ENCODE assay signal across 12 cellular contexts in the genomic region with DNA sequence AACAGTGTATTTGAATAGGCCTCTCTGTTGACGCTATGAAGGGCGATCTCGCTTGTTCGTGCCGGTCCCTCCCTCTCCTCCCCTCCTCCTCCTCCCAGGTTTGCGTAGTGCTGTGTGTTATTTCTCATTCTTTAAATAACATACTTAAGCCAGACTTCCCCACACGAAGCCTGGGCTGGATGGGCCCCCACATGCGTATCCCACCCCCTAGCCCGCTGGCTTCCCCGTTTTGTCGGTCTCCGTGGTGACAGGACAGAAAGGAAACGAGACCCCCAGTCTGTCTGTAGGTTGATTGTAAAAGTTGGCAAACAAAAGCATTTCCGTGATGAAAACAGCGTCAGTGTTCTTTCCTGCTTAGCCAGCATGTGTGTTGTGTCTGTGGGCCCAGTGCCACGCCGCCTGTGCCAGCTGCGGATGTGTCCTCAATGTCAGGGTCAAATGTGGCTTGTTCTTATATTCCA. TPM values are rescaled to one million over a fixed set of nuclear protein-coding genes. Genes with fewer than 3 reads are reported as not detected.
DNase-seq lines count a peak whose midpoint lies in the region; ATAC-seq, FAIRE-seq and TF ChIP-seq lines count a peak whose summit lies in the region.
"Had no signal": no experiment of that assay in that cellular context is flagged by ENCODE, and none has a peak within 500 bp of the region (broad histone marks: within the 10 kb centered on the region; RNA-seq: fewer than 3 reads in every experiment).

No MANE protein-coding gene starts in this region.

- DNase-seq in CD4-positive, alpha-beta T cell, result peak in 2 of 10 experiments; percentile 55 to 65
- DNase-seq in SHP77 (lab: John Stamatoyannopoulos, UW) (peak; percentile 54 to 76), glomerular endothelial cell (ENCODE audit: extremely low read depth, low read depth, low spot score) (peak; percentile 77), posterior cingulate gyrus (peak in 7 of 10 donors; percentile 23 to 87 (median 50)), glomerular visceral epithelial cell (ENCODE audit: extremely low spot score) (no peak), activated gamma-delta T cell (lab: John Stamatoyannopoulos, UW) (no peak), small intestine (no peak)
- no peak for DNase-seq in activated CD4-positive, alpha-beta memory T cell treated with anti-CD3 and anti-CD28 coated beads for 36 hours
- DNase-seq: natural killer cell, NCI-H2171 had no signal

- H3K4me3 Mint-ChIP-seq in CD4-positive, alpha-beta T cell, result peak overlapping the region; percentile 71
- no peak overlapping the region for H3K4me3 Mint-ChIP-seq in activated CD4-positive, alpha-beta memory T cell treated with anti-CD3 and anti-CD28 coated beads for 36 hours
- H3K4me3 Mint-ChIP-seq: natural killer cell, WTC11 had no signal

- ATAC-seq in CD4-positive, alpha-beta T cell (ENCODE audit: poor library complexity), result peak; percentile 73
- ATAC-seq: natural killer cell, WTC11 had no signal

- H3K4me3 ChIP-seq in small intestine (ENCODE audit: low read depth in 1 of 2, low read length in 2 of 2), result no peak overlapping the region

- no peaks in the 10 kb centered on the region for H3K27me3 Mint-ChIP-seq in CD4-positive, alpha-beta T cell
- no peaks in the 10 kb centered on the region for H3K27me3 Mint-ChIP-seq in activated CD4-positive, alpha-beta memory T cell treated with anti-CD3 and anti-CD28 coated beads for 36 hours

- H3K36me3 ChIP-seq in small intestine (ENCODE audit: control insufficient read depth in 2 of 2, insufficient read depth in 2 of 2, low read length in 2 of 2), result peaks cover 6 to 13% of the 10 kb centered on the region in 2 donors

- peak overlapping the region; percentile 87 for H3K27ac Mint-ChIP-seq in CD4-positive, alpha-beta T cell
- H3K27ac Mint-ChIP-seq in activated CD4-positive, alpha-beta memory T cell treated with anti-CD3 and anti-CD28 coated beads for 36 hours, result no peak overlapping the region
- H3K27ac Mint-ChIP-seq: natural killer cell, WTC11 had no signal

- intact Hi-C loops in CD4-positive, alpha-beta T cell (cut with DNase I, micrococcal nuclease), result loop anchor here (2.0 to 5.0 kb wide), 2 partner anchors 18 to 95 kb away; no protein-coding TSS in a partner anchor
- intact Hi-C loops in posterior cingulate gyrus (cut with DNase I), result no loop called here
- intact Hi-C loops in activated CD4-positive, alpha-beta memory T cell treated with anti-CD3 and anti-CD28 coated beads for 36 hours (cut with micrococcal nuclease), result no loop called here

- TF ChIP-seq CTCF in CD4-positive, alpha-beta T cell (IDR thresholded peaks at IDR 0.05), result no peak

- POLR2A ChIA-PET in CD4-positive, alpha-beta T cell (lab: Charles Lee), result no interaction called here
- POLR2A ChIA-PET in activated CD4-positive, alpha-beta memory T cell treated with anti-CD3 and anti-CD28 coated beads for 36 hours (lab: Charles Lee), result interaction anchor here (0.6 kb wide), 1 partner anchor 173 kb away, joined by 4 read pairs; the partner anchor contains the start of gene NUP50

- H3K9me3 ChIP-seq in CD4-positive, alpha-beta T cell (ENCODE audit: control insufficient read depth, low read length), result no peaks in the 10 kb centered on the region
- H3K9me3 ChIP-seq in small intestine (ENCODE audit: control insufficient read depth, low read depth), result no peaks in the 10 kb centered on the region

- peaks cover 34% of the 10 kb centered on the region for H3K4me1 Mint-ChIP-seq in CD4-positive, alpha-beta T cell (ENCODE audit: low read depth)
- peaks cover 15% of the 10 kb centered on the region for H3K4me1 Mint-ChIP-seq in activated CD4-positive, alpha-beta memory T cell treated with anti-CD3 and anti-CD28 coated beads for 36 hours (ENCODE audit: low read depth)
- H3K4me1 Mint-ChIP-seq: WTC11 had no signal

- no peaks in the 10 kb centered on the region for H3K9me3 Mint-ChIP-seq in CD4-positive, alpha-beta T cell
- H3K9me3 Mint-ChIP-seq in activated CD4-positive, alpha-beta memory T cell treated with anti-CD3 and anti-CD28 coated beads for 36 hours, result no peaks in the 10 kb centered on the region
- H3K9me3 Mint-ChIP-seq: natural killer cell, WTC11 had no signal

- CTCF ChIA-PET in CD4-positive, alpha-beta T cell (lab: Charles Lee), result interaction anchor here (0.6 kb wide), 1 partner anchor 24 kb away, joined by 3 read pairs; no protein-coding TSS in a partner anchor
- CTCF ChIA-PET in activated CD4-positive, alpha-beta memory T cell treated with anti-CD3 and anti-CD28 coated beads for 36 hours (lab: Charles Lee), result no interaction called here

- WGBS in small intestine, 3 donors, result 49 to 84% (median 72%) methylated on average over 18 of the region's 18 CpGs

- peaks cover 92% of the 10 kb centered on the region for H3K36me3 Mint-ChIP-seq in CD4-positive, alpha-beta T cell (ENCODE audit: low read depth)
- H3K36me3 Mint-ChIP-seq in activated CD4-positive, alpha-beta memory T cell treated with anti-CD3 and anti-CD28 coated beads for 36 hours, result peaks cover 43% of the 10 kb centered on the region

- peaks cover 0 to 8% of the 10 kb centered on the region in 2 donors for H3K4me1 ChIP-seq in small intestine (ENCODE audit: control insufficient read depth in 2 of 2, insufficient read depth in 1 of 2, low read depth in 1 of 2, low read length in 1 of 2)

- no peaks in the 10 kb centered on the region for H3K27me3 ChIP-seq in CD4-positive, alpha-beta T cell (ENCODE audit: control insufficient read depth, insufficient read depth, low read length)
- no peaks in the 10 kb centered on the region for H3K27me3 ChIP-seq in small intestine (ENCODE audit: control insufficient read depth in 2 of 2, insufficient read depth in 2 of 2, low read length in 2 of 2)

- no peak overlapping the region for H3K27ac ChIP-seq in CD4-positive, alpha-beta T cell (ENCODE audit: low read depth, low read length)
- peak overlapping the region in 1 of 2 donors; percentile 55 for H3K27ac ChIP-seq in small intestine (ENCODE audit: low read depth in 1 of 2, low read length in 1 of 2)

- FAIRE-seq in small intestine (lab: Jason Lieb, UNC), result no peak
- FAIRE-seq: GM19239 had no signal

RNA-seq across cellular contexts. Expression of gene FAM118A, which starts 27.3 kb away (rescaled TPM):
- 100 to 1,000 TPM; 159 to 161 TPM for total RNA-seq in CD4-positive, alpha-beta T cell
- total RNA-seq in glomerular endothelial cell, result 17.5 and 58.9 TPM in 2 replicates
- total RNA-seq in activated CD4-positive, alpha-beta memory T cell treated with anti-CD3 and anti-CD28 coated beads for 36 hours, result 10 to 100 TPM; 55.0 to 56.5 TPM
- polyA plus RNA-seq in small intestine, result 10 to 100 TPM in 2 of 3 donors, 1 to 10 TPM in 1; 4.5 to 31.6 (median 17.9) TPM

RNA-seq across cellular contexts. Expression of gene UPK3A, which starts 52.3 kb away (rescaled TPM):
- total RNA-seq in CD4-positive, alpha-beta T cell, result not detected
- total RNA-seq in glomerular endothelial cell, result not detected in 2 replicates
- total RNA-seq in activated CD4-positive, alpha-beta memory T cell treated with anti-CD3 and anti-CD28 coated beads for 36 hours, result not detected
- under 1 TPM in 1 of 3 donors, not detected in 2; 0.36 TPM for polyA plus RNA-seq in small intestine

Comparison
In these comparisons a context has a peak if more than half of its experiments do, and no peak if none do; other contexts are left out.
1. DNase-seq: peak in SHP77 (2 of 2), glomerular endothelial cell (single experiment) and posterior cingulate gyrus (7 of 10); none in glomerular visceral epithelial cell (single experiment), activated gamma-delta T cell (single experiment), activated CD4-positive, alpha-beta memory T cell treated with anti-CD3 and anti-CD28 coated beads for 36 hours (single experiment) and small intestine (single experiment).
2. intact Hi-C loops: an anchor here in CD4-positive, alpha-beta T cell (2.0 to 5.0 kb wide); none called in posterior cingulate gyrus and activated CD4-positive, alpha-beta memory T cell treated with anti-CD3 and anti-CD28 coated beads for 36 hours.